In genomic region chr20:44028868-44029847, GRCh38 we compare ENCODE assay signal across 9 cellular contexts.
DNase-seq lines count a peak whose midpoint lies in the region; ATAC-seq and TF ChIP-seq lines count a peak whose summit lies in the region.
"Had no signal": no experiment of that assay in that cellular context is flagged by ENCODE, and none has a peak within 500 bp of the region (broad histone marks: within the 10 kb centered on the region; RNA-seq: fewer than 3 reads in every experiment).

No MANE protein-coding gene starts in this region.

- no peaks in the 10 kb centered on the region for H3K9me2 ChIP-seq in GM23338 (ENCODE audit: insufficient read depth)

- peaks cover 38% of the 10 kb centered on the region for H3K4me1 Mint-ChIP-seq in activated T-cell treated with anti-CD3 and anti-CD28 coated beads, Interleukin-2, amount 50 U/mL, for 24 hours (ENCODE audit: low read depth)
- peaks cover 47% of the 10 kb centered on the region for H3K4me1 Mint-ChIP-seq in activated CD8-positive, alpha-beta T cell treated with anti-CD3 and anti-CD28 coated beads, Interleukin-2, amount 10 ng/mL, durations not matched to agents 7 days and 5 days (ENCODE audit: low read depth)
- peaks cover 44% of the 10 kb centered on the region for H3K4me1 Mint-ChIP-seq in stimulated activated effector memory CD8-positive, alpha-beta T cell treated with anti-CD3 and anti-CD28 coated beads, Interleukin-12 subunit alpha, Interleukin-12 subunit beta, amount 100 ng/mL, for 72 hours
- peaks cover 12% of the 10 kb centered on the region; the same call in 2 of the 3 replicates for H3K4me1 Mint-ChIP-seq in GM23338

- H3K4me1 ChIP-seq in GM23338 (ENCODE audit: insufficient read depth) (no peaks in the 10 kb centered on the region), gastrocnemius medialis (no peaks in the 10 kb centered on the region)
- H3K4me1 ChIP-seq: vagina had no signal

- H3K9me3 ChIP-seq in gastrocnemius medialis, result no peaks in the 10 kb centered on the region
- H3K9me3 ChIP-seq: vagina had no signal

- TF ChIP-seq CTCF in GM23338 (conservative IDR thresholded peaks at IDR 0.05; ENCODE audit: low read depth in 2 of 2) (no peak), gastrocnemius medialis (IDR thresholded peaks at IDR 0.05 in 4 of 5, conservative IDR thresholded peaks at IDR 0.05 in 1 of 5) (no peak)

- H3F3A ChIP-seq in GM23338 (replicated peaks; ENCODE audit: low read depth), result no peaks in the 10 kb centered on the region

- no peak overlapping the region for H3K4me3 ChIP-seq in GM23338
- no peak overlapping the region for H3K4me3 ChIP-seq in gastrocnemius medialis
- H3K4me3 ChIP-seq: vagina had no signal

- in situ Hi-C loops in gastrocnemius medialis (cut with MboI; ENCODE audit: low sequenced_read_pairs in 4 of 4), result no loop called here

- peak overlapping the region; percentile 16 for H3K27ac Mint-ChIP-seq in activated T-cell treated with anti-CD3 and anti-CD28 coated beads, Interleukin-2, amount 50 U/mL, for 24 hours
- H3K27ac Mint-ChIP-seq in activated CD8-positive, alpha-beta T cell treated with anti-CD3 and anti-CD28 coated beads, Interleukin-2, amount 10 ng/mL, durations not matched to agents 7 days and 5 days, result peak overlapping the region; percentile 77
- H3K27ac Mint-ChIP-seq in stimulated activated effector memory CD8-positive, alpha-beta T cell treated with anti-CD3 and anti-CD28 coated beads, Interleukin-12 subunit alpha, Interleukin-12 subunit beta, amount 100 ng/mL, for 72 hours, result peak overlapping the region; percentile 60
- no peak overlapping the region for H3K27ac Mint-ChIP-seq in GM23338

- no peaks in the 10 kb centered on the region for H3K36me3 ChIP-seq in GM23338 (ENCODE audit: insufficient read depth)
- H3K36me3 ChIP-seq in gastrocnemius medialis, result no peaks in the 10 kb centered on the region
- H3K36me3 ChIP-seq: vagina had no signal

- H3K27ac ChIP-seq in GM23338 (ENCODE audit: low read depth) (no peak overlapping the region), gastrocnemius medialis (no peak overlapping the region)
- H3K27ac ChIP-seq: vagina had no signal

- H4K20me1 ChIP-seq in GM23338 (replicated peaks; ENCODE audit: insufficient read depth), result no peaks in the 10 kb centered on the region

- peak; percentile 49 for DNase-seq in activated T-cell treated with anti-CD3 and anti-CD28 coated beads, Interleukin-2, amount 50 U/mL, for 24 hours
- no peak for DNase-seq in activated T-cell treated with anti-CD3 and anti-CD28 coated beads, Interleukin-2, amount 50 U/mL, for 1 hour
- DNase-seq in activated CD8-positive, alpha-beta T cell treated with anti-CD3 and anti-CD28 coated beads, Interleukin-2, amount 10 ng/mL, durations not matched to agents 7 days and 5 days, result peak; percentile 60
- DNase-seq in stimulated activated effector memory CD8-positive, alpha-beta T cell treated with anti-CD3 and anti-CD28 coated beads, Interleukin-12 subunit alpha, Interleukin-12 subunit beta, amount 100 ng/mL, for 72 hours (ENCODE audit: low spot score in 2 of 2), result peak in 1 of 2 donors; percentile 69
- DNase-seq in GM23338 (ENCODE audit: low spot score) (no peak), gastrocnemius medialis (no peak), NCI-H510A treated with DMSO at 0.1 percent for 48 hours (lab: John Stamatoyannopoulos, UW) (no peak)

- no peaks in the 10 kb centered on the region for H3K27me3 ChIP-seq in GM23338 (ENCODE audit: insufficient read depth)
- H3K27me3 ChIP-seq in gastrocnemius medialis, result peaks cover 0 to 1% (median 0%) of the 10 kb centered on the region in 3 donors
- H3K27me3 ChIP-seq: vagina had no signal

- ATAC-seq in HG02885 (IDR thresholded peaks at IDR 0.05; ENCODE audit: poor library complexity, unreplicated experiment) (peak; percentile 73), GM23338 (no peak), gastrocnemius medialis (no peak)
- ATAC-seq in activated CD8-positive, alpha-beta T cell treated with anti-CD3 and anti-CD28 coated beads, Interleukin-2, amount 10 ng/mL, durations not matched to agents 7 days and 5 days, result peak; percentile 73
- peak; percentile 97 for ATAC-seq in stimulated activated effector memory CD8-positive, alpha-beta T cell treated with anti-CD3 and anti-CD28 coated beads, Interleukin-12 subunit alpha, Interleukin-12 subunit beta, amount 100 ng/mL, for 72 hours

- H3K4me2 ChIP-seq in GM23338, result no peak overlapping the region

- no peaks in the 10 kb centered on the region for H3K79me2 ChIP-seq in GM23338 (replicated peaks; ENCODE audit: insufficient read depth)

- CTCF ChIA-PET in activated CD8-positive, alpha-beta T cell treated with anti-CD3 and anti-CD28 coated beads, Interleukin-2, amount 10 ng/mL, durations not matched to agents 7 days and 5 days (lab: Charles Lee), result interaction anchor here (0.8 to 1.9 kb wide), 3 partner anchors 51 to 580 kb away, joined by 3 to 4 read pairs (median 3); no protein-coding TSS in a partner anchor

- POLR2A ChIA-PET in activated CD8-positive, alpha-beta T cell treated with anti-CD3 and anti-CD28 coated beads, Interleukin-2, amount 10 ng/mL, durations not matched to agents 7 days and 5 days (lab: Charles Lee), result interaction anchor here (1.5 to 2.0 kb wide), 2 partner anchors 40 to 278 kb away, joined by 6 to 8 read pairs; no protein-coding TSS in a partner anchor

- H3K4me3 Mint-ChIP-seq in activated T-cell treated with anti-CD3 and anti-CD28 coated beads, Interleukin-2, amount 50 U/mL, for 24 hours, result peak overlapping the region; percentile 46
- peak overlapping the region; percentile 67 for H3K4me3 Mint-ChIP-seq in activated CD8-positive, alpha-beta T cell treated with anti-CD3 and anti-CD28 coated beads, Interleukin-2, amount 10 ng/mL, durations not matched to agents 7 days and 5 days
- peak overlapping the region; percentile 56 for H3K4me3 Mint-ChIP-seq in stimulated activated effector memory CD8-positive, alpha-beta T cell treated with anti-CD3 and anti-CD28 coated beads, Interleukin-12 subunit alpha, Interleukin-12 subunit beta, amount 100 ng/mL, for 72 hours
- H3K4me3 Mint-ChIP-seq in GM23338, result no peak overlapping the region

- TF ChIP-seq POLR2A in gastrocnemius medialis (IDR thresholded peaks at IDR 0.05), result no peak

- H2AFZ ChIP-seq in GM23338, result no peak overlapping the region

- peaks cover 13% of the 10 kb centered on the region for H3K27me3 Mint-ChIP-seq in activated T-cell treated with anti-CD3 and anti-CD28 coated beads, Interleukin-2, amount 50 U/mL, for 24 hours
- peaks cover 54% of the 10 kb centered on the region for H3K27me3 Mint-ChIP-seq in activated CD8-positive, alpha-beta T cell treated with anti-CD3 and anti-CD28 coated beads, Interleukin-2, amount 10 ng/mL, durations not matched to agents 7 days and 5 days (ENCODE audit: low read depth)
- peaks cover 12% of the 10 kb centered on the region for H3K27me3 Mint-ChIP-seq in GM23338 (ENCODE audit: insufficient read depth, low read depth, poor library complexity)

- intact Hi-C loops in gastrocnemius medialis (cut with DNase I; ENCODE audit: low total_unique reads), result no loop called here

- H3K36me3 Mint-ChIP-seq in activated T-cell treated with anti-CD3 and anti-CD28 coated beads, Interleukin-2, amount 50 U/mL, for 24 hours (ENCODE audit: low read depth), result no peaks in the 10 kb centered on the region
- peaks cover 4% of the 10 kb centered on the region for H3K36me3 Mint-ChIP-seq in activated CD8-positive, alpha-beta T cell treated with anti-CD3 and anti-CD28 coated beads, Interleukin-2, amount 10 ng/mL, durations not matched to agents 7 days and 5 days (ENCODE audit: low read depth)
- peaks cover 4% of the 10 kb centered on the region for H3K36me3 Mint-ChIP-seq in stimulated activated effector memory CD8-positive, alpha-beta T cell treated with anti-CD3 and anti-CD28 coated beads, Interleukin-12 subunit alpha, Interleukin-12 subunit beta, amount 100 ng/mL, for 72 hours
- H3K36me3 Mint-ChIP-seq in GM23338 (ENCODE audit: low read depth), result no peaks in the 10 kb centered on the region; the same call in 2 of the 3 replicates

- H3K9me3 Mint-ChIP-seq in activated T-cell treated with anti-CD3 and anti-CD28 coated beads, Interleukin-2, amount 50 U/mL, for 24 hours, result no peaks in the 10 kb centered on the region
- H3K9me3 Mint-ChIP-seq in activated CD8-positive, alpha-beta T cell treated with anti-CD3 and anti-CD28 coated beads, Interleukin-2, amount 10 ng/mL, durations not matched to agents 7 days and 5 days (ENCODE audit: insufficient read depth), result no peaks in the 10 kb centered on the region
- H3K9me3 Mint-ChIP-seq in stimulated activated effector memory CD8-positive, alpha-beta T cell treated with anti-CD3 and anti-CD28 coated beads, Interleukin-12 subunit alpha, Interleukin-12 subunit beta, amount 100 ng/mL, for 72 hours, result no peaks in the 10 kb centered on the region
- no peaks in the 10 kb centered on the region for H3K9me3 Mint-ChIP-seq in GM23338

TF ChIP-seq in GM23338, 12 proteins besides CTCF, POLR2A, EP300 and RAD21 (continues in another document):
- TF ChIP-seq ZNF114 (CRISPR knock-in tag; IDR thresholded peaks at IDR 0.05), result no peak

Comparison
In these comparisons a context has a peak if more than half of its experiments do, and no peak if none do; other contexts are left out.
1. DNase-seq: peak in activated T-cell treated with anti-CD3 and anti-CD28 coated beads, Interleukin-2, amount 50 U/mL, for 24 hours (single experiment) and activated CD8-positive, alpha-beta T cell treated with anti-CD3 and anti-CD28 coated beads, Interleukin-2, amount 10 ng/mL, durations not matched to agents 7 days and 5 days (single experiment); none in activated T-cell treated with anti-CD3 and anti-CD28 coated beads, Interleukin-2, amount 50 U/mL, for 1 hour (single experiment), GM23338 (single experiment), gastrocnemius medialis (0 of 2) and NCI-H510A treated with DMSO at 0.1 percent for 48 hours (single experiment).
2. ATAC-seq: peak in HG02885 (single experiment), activated CD8-positive, alpha-beta T cell treated with anti-CD3 and anti-CD28 coated beads, Interleukin-2, amount 10 ng/mL, durations not matched to agents 7 days and 5 days (single experiment) and stimulated activated effector memory CD8-positive, alpha-beta T cell treated with anti-CD3 and anti-CD28 coated beads, Interleukin-12 subunit alpha, Interleukin-12 subunit beta, amount 100 ng/mL, for 72 hours (single experiment); none in GM23338 (single experiment) and gastrocnemius medialis (0 of 2).